ENCODE assay signal across 15 cellular contexts in genomic region chr13:113460599-113460998, GRCh38.
"Had no signal": no experiment of that assay in that cellular context is flagged by ENCODE, and none has a peak within 500 bp of the region (broad histone marks: within the 10 kb centered on the region; RNA-seq: fewer than 3 reads in every experiment).

No MANE protein-coding gene starts in this region.

- ATAC-seq: naive thymus-derived CD4-positive, alpha-beta T cell had no signal

- H3K4me3 ChIP-seq: psoas muscle, sigmoid colon, skin epidermis, vagina had no signal

- H3K27me3 Mint-ChIP-seq: naive thymus-derived CD4-positive, alpha-beta T cell had no signal

- H3K27ac Mint-ChIP-seq: naive thymus-derived CD4-positive, alpha-beta T cell; nephron progenitor cell had no signal

- H3K9me3 Mint-ChIP-seq: naive thymus-derived CD4-positive, alpha-beta T cell; nephron progenitor cell had no signal

- H3K27me3 ChIP-seq: sigmoid colon, vagina had no signal

- H3K27ac ChIP-seq: psoas muscle, sigmoid colon, skin epidermis, vagina had no signal

- H3K4me3 Mint-ChIP-seq: naive thymus-derived CD4-positive, alpha-beta T cell; nephron progenitor cell had no signal

- H3K9me3 ChIP-seq: psoas muscle, sigmoid colon, vagina had no signal

- H3K4me1 Mint-ChIP-seq: nephron progenitor cell had no signal

- H3K4me1 ChIP-seq: psoas muscle, vagina had no signal

- DNase-seq: dermis blood vessel endothelial cell; erythroblast; foreskin melanocyte; islet precursor cell; mammary epithelial cell; naive thymus-derived CD4-positive, alpha-beta T cell; nephron progenitor cell; psoas muscle; retina; sigmoid colon; stimulated activated CD4-positive, alpha-beta T cell treated with anti-CD3 and anti-CD28 coated beads, Interleukin-12 subunit alpha, Interleukin-12 subunit beta, amount 100 ng/mL, for 4 hours; stimulated activated naive CD4-positive, alpha-beta T cell treated with Interleukin-2 at 50 U/mL for 16 hours; trophoblast cell had no signal
